11 cellular contexts compared by ENCODE assay signal in genomic region chr10:35334297-35334696, GRCh38. TPM values are rescaled to one million over a fixed set of nuclear protein-coding genes. Genes with fewer than 3 reads are reported as not detected.
DNase-seq lines count a peak whose midpoint lies in the region; ATAC-seq and TF ChIP-seq lines count a peak whose summit lies in the region.
"Had no signal": no experiment of that assay in that cellular context is flagged by ENCODE, and none has a peak within 500 bp of the region (broad histone marks: within the 10 kb centered on the region; RNA-seq: fewer than 3 reads in every experiment).

No MANE protein-coding gene starts in this region.

- intact Hi-C loops in activated CD8-positive, alpha-beta T cell treated with anti-CD3 and anti-CD28 coated beads for 36 hours (cut with micrococcal nuclease): loop anchor here (10.0 kb wide), 1 partner anchor 209 kb away; the partner anchor contains the start of gene CREM

- H3K9me3 ChIP-seq in suprapubic skin: no peaks in the 10 kb centered on the region

- no peak overlapping the region for H3K27ac ChIP-seq in suprapubic skin

- H3K36me3 Mint-ChIP-seq in activated T-cell treated with anti-CD3 and anti-CD28 coated beads, Interleukin-2, amount 50 U/mL, for 24 hours (ENCODE audit: low read depth): peaks cover 41% of the 10 kb centered on the region
- peaks cover 17% of the 10 kb centered on the region for H3K36me3 Mint-ChIP-seq in activated CD8-positive, alpha-beta T cell treated with anti-CD3 and anti-CD28 coated beads for 36 hours (ENCODE audit: low read depth)
- no peaks in the 10 kb centered on the region for H3K36me3 Mint-ChIP-seq in glutamatergic neuron (ENCODE audit: unreplicated experiment)
- H3K36me3 Mint-ChIP-seq in stimulated activated naive B cell treated with anti-CD40 and anti-IgM and Interleukin-4, amounts not matched to agents 10 μg/mL and 1 μg/mL and 100 μg/mL, for 72 hours: peaks cover 7 to 14% of the 10 kb centered on the region in 2 donors

- no peaks in the 10 kb centered on the region for H3K27me3 Mint-ChIP-seq in activated T-cell treated with anti-CD3 and anti-CD28 coated beads, Interleukin-2, amount 50 U/mL, for 24 hours
- no peaks in the 10 kb centered on the region for H3K27me3 Mint-ChIP-seq in activated CD8-positive, alpha-beta T cell treated with anti-CD3 and anti-CD28 coated beads for 36 hours
- peaks cover 13% of the 10 kb centered on the region for H3K27me3 Mint-ChIP-seq in glutamatergic neuron (ENCODE audit: unreplicated experiment)
- H3K27me3 Mint-ChIP-seq in stimulated activated naive B cell treated with anti-CD40 and anti-IgM and Interleukin-4, amounts not matched to agents 10 μg/mL and 1 μg/mL and 100 μg/mL, for 72 hours: no peaks in the 10 kb centered on the region

- CTCF ChIA-PET in activated CD8-positive, alpha-beta T cell treated with anti-CD3 and anti-CD28 coated beads for 36 hours (lab: Charles Lee): no interaction called here

- no peak overlapping the region for H3K4me3 ChIP-seq in suprapubic skin

- no peaks in the 10 kb centered on the region for H3K36me3 ChIP-seq in suprapubic skin

- H3K4me1 Mint-ChIP-seq in activated T-cell treated with anti-CD3 and anti-CD28 coated beads, Interleukin-2, amount 50 U/mL, for 24 hours (ENCODE audit: low read depth): peaks cover 70% of the 10 kb centered on the region
- peaks cover 47% of the 10 kb centered on the region for H3K4me1 Mint-ChIP-seq in activated CD8-positive, alpha-beta T cell treated with anti-CD3 and anti-CD28 coated beads for 36 hours (ENCODE audit: low read depth)
- H3K4me1 Mint-ChIP-seq in glutamatergic neuron (ENCODE audit: low read depth, unreplicated experiment): peaks cover 38% of the 10 kb centered on the region
- H3K4me1 Mint-ChIP-seq in stimulated activated naive B cell treated with anti-CD40 and anti-IgM and Interleukin-4, amounts not matched to agents 10 μg/mL and 1 μg/mL and 100 μg/mL, for 72 hours: peaks cover 35 to 53% of the 10 kb centered on the region in 2 donors

- TF ChIP-seq EP300 in suprapubic skin (IDR thresholded peaks at IDR 0.05): no peak

- no peak for TF ChIP-seq CTCF in activated CD8-positive, alpha-beta T cell treated with anti-CD3 and anti-CD28 coated beads for 36 hours (IDR thresholded peaks at IDR 0.05)
- no peak for TF ChIP-seq CTCF in glutamatergic neuron (IDR thresholded peaks at IDR 0.05; ENCODE audit: partially characterized antibody, unreplicated experiment)
- no peak for TF ChIP-seq CTCF in suprapubic skin (IDR thresholded peaks at IDR 0.05)

- no peaks in the 10 kb centered on the region for H3K9me3 Mint-ChIP-seq in activated T-cell treated with anti-CD3 and anti-CD28 coated beads, Interleukin-2, amount 50 U/mL, for 24 hours
- no peaks in the 10 kb centered on the region for H3K9me3 Mint-ChIP-seq in activated CD8-positive, alpha-beta T cell treated with anti-CD3 and anti-CD28 coated beads for 36 hours
- H3K9me3 Mint-ChIP-seq in glutamatergic neuron (ENCODE audit: unreplicated experiment): peaks cover 19% of the 10 kb centered on the region
- H3K9me3 Mint-ChIP-seq in stimulated activated naive B cell treated with anti-CD40 and anti-IgM and Interleukin-4, amounts not matched to agents 10 μg/mL and 1 μg/mL and 100 μg/mL, for 72 hours: no peaks in the 10 kb centered on the region

- 69% methylated on average over 1 of the region's 1 CpG for WGBS in suprapubic skin

- peak overlapping the region; percentile 61 for H3K4me3 Mint-ChIP-seq in activated T-cell treated with anti-CD3 and anti-CD28 coated beads, Interleukin-2, amount 50 U/mL, for 24 hours
- peak overlapping the region; percentile 41 for H3K4me3 Mint-ChIP-seq in activated CD8-positive, alpha-beta T cell treated with anti-CD3 and anti-CD28 coated beads for 36 hours
- H3K4me3 Mint-ChIP-seq in glutamatergic neuron (ENCODE audit: unreplicated experiment): peak overlapping the region; percentile 88
- peak overlapping the region; percentile 18 to 27 for H3K4me3 Mint-ChIP-seq in stimulated activated naive B cell treated with anti-CD40 and anti-IgM and Interleukin-4, amounts not matched to agents 10 μg/mL and 1 μg/mL and 100 μg/mL, for 72 hours

- H3K27me3 ChIP-seq in suprapubic skin: no peaks in the 10 kb centered on the region

- H3K27ac Mint-ChIP-seq in activated T-cell treated with anti-CD3 and anti-CD28 coated beads, Interleukin-2, amount 50 U/mL, for 24 hours: peak overlapping the region; percentile 67
- H3K27ac Mint-ChIP-seq in activated CD8-positive, alpha-beta T cell treated with anti-CD3 and anti-CD28 coated beads for 36 hours: peak overlapping the region; percentile 43
- peak overlapping the region; percentile 90 for H3K27ac Mint-ChIP-seq in glutamatergic neuron (ENCODE audit: unreplicated experiment)
- H3K27ac Mint-ChIP-seq in stimulated activated naive B cell treated with anti-CD40 and anti-IgM and Interleukin-4, amounts not matched to agents 10 μg/mL and 1 μg/mL and 100 μg/mL, for 72 hours: no peak overlapping the region

- DNase-seq in activated T-cell treated with anti-CD3 and anti-CD28 coated beads, Interleukin-2, amount 50 U/mL, for 24 hours: no peak
- no peak for DNase-seq in activated T-cell treated with anti-CD3 and anti-CD28 coated beads, Interleukin-2, amount 50 U/mL, for 48 hours
- no peak for DNase-seq in activated CD8-positive, alpha-beta T cell treated with anti-CD3 and anti-CD28 coated beads for 36 hours
- DNase-seq in glutamatergic neuron: no peak
- DNase-seq in stimulated activated naive B cell treated with anti-CD40 and anti-IgM and Interleukin-4, amounts not matched to agents 10 μg/mL and 1 μg/mL and 100 μg/mL, for 72 hours: no peak
- DNase-seq in suprapubic skin (ENCODE audit: low spot score in 2 of 2): no peak
- DNase-seq in ACHN: no peak
- no peak for DNase-seq in foreskin melanocyte
- DNase-seq: activated gamma-delta T cell; effector memory CD4-positive, alpha-beta T cell; NCI-H446 treated with DMSO at 0.1 percent for 48 hours had no signal

- no peak for ATAC-seq in activated CD8-positive, alpha-beta T cell treated with anti-CD3 and anti-CD28 coated beads for 36 hours
- no peak for ATAC-seq in stimulated activated naive B cell treated with anti-CD40 and anti-IgM and Interleukin-4, amounts not matched to agents 10 μg/mL and 1 μg/mL and 100 μg/mL, for 72 hours (replicated peaks)

- POLR2A ChIA-PET in activated CD8-positive, alpha-beta T cell treated with anti-CD3 and anti-CD28 coated beads for 36 hours (lab: Charles Lee): no interaction called here

- in situ Hi-C loops in ACHN (cut with HindIII; ENCODE audit: low pct_ligation_motif_present, low pct_unique_long_range_greater_than_20kb, low sequenced_read_pairs): no loop called here

- H3K4me1 ChIP-seq in suprapubic skin: peaks cover 61% of the 10 kb centered on the region

- TF ChIP-seq POLR2A in suprapubic skin (IDR thresholded peaks at IDR 0.05): no peak

RNA-seq across cellular contexts. Expression of gene CCNY, which starts 2.0 kb away (rescaled TPM):
- 10 to 100 TPM; 42.2 to 48.8 TPM for total RNA-seq in activated CD8-positive, alpha-beta T cell treated with anti-CD3 and anti-CD28 coated beads for 36 hours
- total RNA-seq in glutamatergic neuron (ENCODE audit: unreplicated experiment) (219 TPM), suprapubic skin (10 to 100 TPM; 22.4 to 35.1 (median 29.9) TPM)

Comparison
In these comparisons a context has a peak if more than half of its experiments do, and no peak if none do; other contexts are left out.
1. H3K4me3 Mint-ChIP-seq: peak in every context shown above with its lines; median percentile 88 in glutamatergic neuron; 61 in activated T-cell treated with anti-CD3 and anti-CD28 coated beads, Interleukin-2, amount 50 U/mL, for 24 hours; 41 in activated CD8-positive, alpha-beta T cell treated with anti-CD3 and anti-CD28 coated beads for 36 hours; 22 in stimulated activated naive B cell treated with anti-CD40 and anti-IgM and Interleukin-4, amounts not matched to agents 10 μg/mL and 1 μg/mL and 100 μg/mL, for 72 hours.